ENCODE assay signal across 8 cellular contexts in the genomic region with DNA sequence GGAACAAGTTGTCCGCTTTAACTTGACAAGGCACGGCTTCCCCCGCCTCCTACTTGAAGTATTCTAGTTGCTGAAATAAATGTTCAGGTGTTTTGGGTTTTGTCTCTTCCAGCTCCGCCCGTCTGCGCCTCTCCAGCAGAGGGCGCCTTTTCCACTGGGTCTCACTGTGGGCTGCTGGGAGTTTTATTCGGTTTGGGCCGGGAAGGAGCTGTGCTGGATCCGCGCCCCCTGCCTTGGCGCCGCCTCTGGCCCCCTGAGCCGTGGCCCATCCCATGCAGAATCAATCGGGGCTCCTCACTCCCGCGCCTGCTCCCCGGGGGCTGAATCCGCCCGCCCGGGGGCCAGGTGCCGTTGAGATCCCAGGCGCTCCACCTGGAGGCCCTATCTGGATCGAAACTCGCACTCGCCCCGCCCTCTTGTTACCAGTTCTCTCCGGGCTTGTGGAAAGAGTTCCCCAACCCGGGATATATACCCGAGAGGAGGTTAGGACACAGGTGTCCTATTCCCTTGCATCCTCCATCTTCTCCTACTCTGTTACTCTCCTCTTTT.
DNase-seq lines count a peak whose midpoint lies in the region; ATAC-seq lines count a peak whose summit lies in the region.

No MANE protein-coding gene starts in this region.

- peak overlapping the region; percentile 63 for H3K9ac ChIP-seq in mucosa of stomach (ENCODE audit: low read length)

- H3K4me1 ChIP-seq in mucosa of stomach (ENCODE audit: control insufficient read depth, insufficient read depth, low read length) = no peaks in the 10 kb centered on the region

- DNase-seq in GM03348 (ENCODE audit: low spot score) (peak; percentile 25), NCI-H2081 (lab: John Stamatoyannopoulos, UW) (peak; percentile 72 to 87)
- peak; percentile 37 to 38 for DNase-seq in activated CD4-positive, alpha-beta T cell treated with anti-CD3 and anti-CD28 coated beads, Interleukin-2, amount 50 U/mL, for 4 hours
- peak; percentile 7 for DNase-seq in effector CD8-positive, alpha-beta T cell (lab: John Stamatoyannopoulos, UW)
- DNase-seq in stimulated activated naive CD4-positive, alpha-beta T cell treated with Interleukin-2 at 50 U/mL for 16 hours (lab: John Stamatoyannopoulos, UW) = peak; percentile 32

- no peak overlapping the region for H3K4me3 ChIP-seq in mucosa of stomach (ENCODE audit: low read length)

- no peaks in the 10 kb centered on the region for H3K27me3 ChIP-seq in mucosa of stomach (ENCODE audit: control insufficient read depth, insufficient read depth, low read length)

- ATAC-seq in HG02610 (IDR thresholded peaks at IDR 0.05; ENCODE audit: unreplicated experiment) = peak; percentile 66
- no peak for ATAC-seq in HG02938 (IDR thresholded peaks at IDR 0.05; ENCODE audit: unreplicated experiment)

- H3K9me3 ChIP-seq in mucosa of stomach (ENCODE audit: control insufficient read depth, low read length) = no peaks in the 10 kb centered on the region

- H3K36me3 ChIP-seq in mucosa of stomach (ENCODE audit: control insufficient read depth, insufficient read depth, low read length) = no peaks in the 10 kb centered on the region

Comparison
In these comparisons a context has a peak if more than half of its experiments do, and no peak if none do; other contexts are left out.
1. DNase-seq: peak in every context shown above with its lines; median percentile 80 in NCI-H2081; 38 in activated CD4-positive, alpha-beta T cell treated with anti-CD3 and anti-CD28 coated beads, Interleukin-2, amount 50 U/mL, for 4 hours; 32 in stimulated activated naive CD4-positive, alpha-beta T cell treated with Interleukin-2 at 50 U/mL for 16 hours; 25 in GM03348; 7 in effector CD8-positive, alpha-beta T cell.